ENCODE assay signal across 22 cellular contexts in genomic region chr6:119942078-119942752, GRCh38.
"Had no signal": no experiment of that assay in that cellular context is flagged by ENCODE, and none has a peak within 500 bp of the region (broad histone marks: within the 10 kb centered on the region; RNA-seq: fewer than 3 reads in every experiment).

No MANE protein-coding gene starts in this region.

- H3K9ac ChIP-seq: KMS-11, SK-N-SH had no signal

- H3K27ac Mint-ChIP-seq: IgD-negative memory B cell had no signal

- ATAC-seq: K562 had no signal

- DNase-seq: Kasumi-1, MM.1S, NCI-H1092 treated with DMSO at 0.1 percent for 48 hours, NCI-H1436, NCI-H187, NCI-H2029, NCI-H2081 treated with DMSO at 0.1 percent for 48 hours, NCI-H2171, NCI-H226, NCI-H446, NCI-H510A, NCI-H524 treated with DMSO at 0.1 percent for 48 hours, NCI-H69, NCI-H774, RPMI8226, SHP77, SK-N-SH, SW 1271 had no signal

- H3K36me3 Mint-ChIP-seq: IgD-negative memory B cell had no signal

- H3K4me2 ChIP-seq: KMS-11, SK-N-SH had no signal

- H3K9me2 ChIP-seq: SK-N-SH had no signal

- FAIRE-seq: K562, RCC 7860 had no signal

- H3K4me3 ChIP-seq: K562 had no signal

- H3K27ac ChIP-seq: KMS-11 had no signal

- H3K27me3 Mint-ChIP-seq: IgD-negative memory B cell had no signal

- H3K9me3 ChIP-seq: SK-N-SH had no signal
